8 cellular contexts compared by ENCODE assay signal in genomic region chrX:21798677-21799219, GRCh38. TPM values are rescaled to one million over a fixed set of nuclear protein-coding genes. Genes with fewer than 3 reads are reported as not detected.
A peak's percentile ranks its signal among the peaks of the same experiment; 100 is the strongest.
DNase-seq lines count a peak whose midpoint lies in the region; ATAC-seq, FAIRE-seq and TF ChIP-seq lines count a peak whose summit lies in the region.

No MANE protein-coding gene starts in this region.

- intact Hi-C loops in K562 (cut with micrococcal nuclease) (no loop called here), pancreas (cut with DNase I) (no loop called here), Caco-2 (cut with micrococcal nuclease; ENCODE audit: unreplicated experiment) (no loop called here)

- no peaks in the 10 kb centered on the region for H3K27me3 Mint-ChIP-seq in Caco-2 (ENCODE audit: insufficient read depth, unreplicated experiment)

- no peak for TF ChIP-seq EP300 in K562 (IDR thresholded peaks at IDR 0.05; ENCODE audit: low read length)

- no peaks in the 10 kb centered on the region for H3K9me3 ChIP-seq in K562 (replicated peaks; ENCODE audit: control insufficient read depth, insufficient read depth, low read depth, low read length)
- no peaks in the 10 kb centered on the region for H3K9me3 ChIP-seq in pancreas
- no peaks in the 10 kb centered on the region for H3K9me3 ChIP-seq in Caco-2

- H4K20me1 ChIP-seq in K562 (replicated peaks; ENCODE audit: control insufficient read depth, insufficient read depth, low read length): no peaks in the 10 kb centered on the region

- no peak overlapping the region for H3K27ac Mint-ChIP-seq in Caco-2 (ENCODE audit: unreplicated experiment)

- H3K4me1 Mint-ChIP-seq in Caco-2 (ENCODE audit: low read depth, unreplicated experiment): no peaks in the 10 kb centered on the region

- H3K9me3 Mint-ChIP-seq in Caco-2 (ENCODE audit: unreplicated experiment): no peaks in the 10 kb centered on the region

- CTCF ChIA-PET in K562 (lab: Yijun Ruan, JAX; ENCODE audit: low intra/inter-chr PET ratio): no interaction called here
- CTCF ChIA-PET in Caco-2 (lab: Charles Lee): no interaction called here

- no peak for TF ChIP-seq POLR2A in K562 (conservative IDR thresholded peaks at IDR 0.05)

- POLR2A ChIA-PET in K562 (lab: Yijun Ruan, JAX): no interaction called here
- POLR2A ChIA-PET in Caco-2 (lab: Charles Lee): no interaction called here

- H3K9me1 ChIP-seq in K562 (ENCODE audit: control insufficient read depth, insufficient read depth, low read length): no peaks in the 10 kb centered on the region

- H3K27ac ChIP-seq in K562 (ENCODE audit: extremely low read depth, low read depth, low read length): no peak overlapping the region
- peak overlapping the region in 2 of 4 donors; percentile 21 to 42 for H3K27ac ChIP-seq in pancreas

- TF ChIP-seq CTCF in K562 (IDR thresholded peaks at IDR 0.05 in 2 of 3, conservative IDR thresholded peaks at IDR 0.05 in 1 of 3; ENCODE audit: insufficient read depth in 2 of 3, low read depth in 1 of 3, low read length in 3 of 3) (no peak), pancreas (IDR thresholded peaks at IDR 0.05) (no peak), Caco-2 (IDR thresholded peaks at IDR 0.05; ENCODE audit: insufficient read depth in 1 of 2, low read depth in 1 of 2, low read length in 1 of 2, severe bottlenecking in 1 of 2, unreplicated experiment in 1 of 2) (no peak)

- no peak overlapping the region for H3K4me3 Mint-ChIP-seq in Caco-2 (ENCODE audit: unreplicated experiment)

- H3K36me3 ChIP-seq in K562 (ENCODE audit: control insufficient read depth, insufficient read depth, low read length) (no peaks in the 10 kb centered on the region), pancreas (no peaks in the 10 kb centered on the region), Caco-2 (ENCODE audit: control insufficient read depth, insufficient read depth, low read length) (no peaks in the 10 kb centered on the region)

- BruUV-seq in K562 (replicated peaks; lab: Mats Ljungman, UMichigan) (no TSS peak), Caco-2 (replicated peaks; lab: Mats Ljungman, UMichigan) (no TSS peak)

- no peak overlapping the region for H2AFZ ChIP-seq in K562 (ENCODE audit: low read depth, low read length)

- H3K4me3 ChIP-seq in K562: no peak overlapping the region
- no peak overlapping the region for H3K4me3 ChIP-seq in pancreas
- H3K4me3 ChIP-seq in Caco-2 (ENCODE audit: low read depth, low read length): no peak overlapping the region

- H3K4me2 ChIP-seq in K562 (ENCODE audit: insufficient read depth, low read length): no peak overlapping the region

- no peaks in the 10 kb centered on the region for H3K4me1 ChIP-seq in K562 (replicated peaks in 1 of 2; ENCODE audit: control insufficient read depth in 2 of 2, insufficient read depth in 2 of 2, low read length in 2 of 2)
- peaks cover 0 to 12% (median 7%) of the 10 kb centered on the region in 3 donors for H3K4me1 ChIP-seq in pancreas
- peaks cover 11% of the 10 kb centered on the region; the same call in 1 of the 2 replicates for H3K4me1 ChIP-seq in Caco-2

- DNase-seq in MV-4-11 (lab: John Stamatoyannopoulos, UW): peak; percentile 49
- DNase-seq in K562 (ENCODE audit: extremely low read depth in 1 of 4, low spot score in 3 of 4): no peak
- peak in 5 of 6 donors; percentile 58 to 75 (median 64) for DNase-seq in pancreas
- no peak for DNase-seq in stimulated activated CD4-positive, alpha-beta T cell treated with anti-CD3 and anti-CD28 coated beads, Interleukin-2, amount 100 ng/mL, for 48 hours
- DNase-seq in T-helper 2 cell: no peak
- no peak for DNase-seq in Caco-2

- WGBS in K562 (ENCODE audit: insufficient coverage, low coverage, missing lambda C conversion rate): 3% methylated on average over 5 of the region's 6 CpGs
- WGBS in pancreas, 2 donors: 13 to 20% methylated on average over 6 of the region's 6 CpGs

- H3K27me3 ChIP-seq in K562 (ENCODE audit: control insufficient read depth in 2 of 2, insufficient read depth in 2 of 2, low read length in 2 of 2): no peaks in the 10 kb centered on the region
- H3K27me3 ChIP-seq in pancreas: no peaks in the 10 kb centered on the region
- no peaks in the 10 kb centered on the region for H3K27me3 ChIP-seq in Caco-2 (replicated peaks; ENCODE audit: control insufficient read depth, insufficient read depth, low read length)

- H3K36me3 Mint-ChIP-seq in Caco-2 (ENCODE audit: insufficient read depth, unreplicated experiment): no peaks in the 10 kb centered on the region

- FAIRE-seq in K562 (lab: Jason Lieb, UNC) (no peak), pancreas (lab: Jason Lieb, UNC) (no peak)

- in situ Hi-C loops in K562 (cut with MboI): no loop called here

- ATAC-seq in GM19351 (IDR thresholded peaks at IDR 0.05; ENCODE audit: unreplicated experiment): peak; percentile 97
- ATAC-seq in K562: no peak
- ATAC-seq in pancreas: peak; percentile 81 to 92 (median 90)
- ATAC-seq in GM21515 (IDR thresholded peaks at IDR 0.05; ENCODE audit: unreplicated experiment): no peak

- no peaks in the 10 kb centered on the region for H3K79me2 ChIP-seq in K562 (ENCODE audit: control insufficient read depth, insufficient read depth, low read length)

- no peak overlapping the region for H3K9ac ChIP-seq in K562 (ENCODE audit: insufficient read depth in 1 of 2, low read depth in 2 of 2, low read length in 2 of 2)

- no peak for TF ChIP-seq RAD21 in K562 (CRISPR knock-in tag; conservative IDR thresholded peaks at IDR 0.05 in 1 of 2, IDR thresholded peaks at IDR 0.05 in 1 of 2)

TF ChIP-seq in K562, 482 proteins besides CTCF, POLR2A, EP300 and RAD21 (continues in another document):
- TF ChIP-seq ZBTB8A (IDR thresholded peaks at IDR 0.05; ENCODE audit: partially characterized antibody): no peak

RNA-seq across cellular contexts. Expression of gene MBTPS2, which starts 40.7 kb away (rescaled TPM):
- total RNA-seq in K562 (2011; cell fraction: chromatin; rRNA removed; ENCODE audit: low replicate concordance): 13.0 and 22.6 TPM in 2 replicates
- total RNA-seq in K562 (2011; cell fraction: nucleolus; rRNA removed): 12.0 and 14.2 TPM in 2 replicates
- total RNA-seq in K562 (2011; cell fraction: nucleoplasm; rRNA removed): 21.8 and 31.3 TPM in 2 replicates
- total RNA-seq in K562 (2014; rRNA removed) (2.3 and 3.2 TPM in 2 replicates), K562 (2014; rRNA removed; fragmentation: Illumina TruSeq; extraction: Trizol) (3.1 and 4.1 TPM in 2 replicates), K562 (2015; rRNA removed; fragmentation: Illumina TruSeq; extraction: Trizol) (2.5 and 2.7 TPM in 2 replicates), K562 (2021) (9.6 and 10.4 TPM in 2 replicates), pancreas (1 to 10 TPM; 5.2 to 8.7 (median 7.8) TPM), Caco-2 (2022) (21.7 and 22.0 TPM in 2 replicates)
- polyA plus RNA-seq in K562 (2011; rRNA removed) (13.4 and 18.7 TPM in 2 replicates), K562 (2014; fragmentation: Illumina TruSeq; extraction: Trizol) (8.9 and 10.4 TPM in 2 replicates), K562 (2014; fragmentation: Nextera tagmentation; extraction: Ambion mirVana) (1 to 10 TPM; 3.9 to 4.0 TPM), K562 (2014; rRNA removed) (7.5 and 12.0 TPM in 2 replicates), pancreas (1 to 10 TPM; 1.1 to 3.7 TPM)
- 5.2 and 10.0 TPM in 2 replicates for polyA plus RNA-seq in K562 (2011; cell fraction: cytosol; rRNA removed)
- polyA plus RNA-seq in K562 (2011; cell fraction: nucleus; rRNA removed): 7.0 and 7.8 TPM in 2 replicates
- polyA plus RNA-seq in K562 (2012): 7.7 and 11.1 TPM in 2 replicates
- polyA minus RNA-seq in K562 (2011; rRNA and poly(A)+ RNA removed): 27.8 and 31.6 TPM in 2 replicates
- polyA minus RNA-seq in K562 (2011; cell fraction: cytosol; rRNA and poly(A)+ RNA removed): 7.1 and 8.5 TPM in 2 replicates
- 5.9 and 9.3 TPM in 2 replicates for polyA minus RNA-seq in K562 (2011; cell fraction: nucleus; rRNA and poly(A)+ RNA removed)

RNA-seq across cellular contexts. Expression of gene SMPX, which starts 40.8 kb away (rescaled TPM):
- total RNA-seq in K562 (2011; cell fraction: chromatin; rRNA removed; ENCODE audit: low replicate concordance): not detected in 2 replicates
- not detected in 2 replicates for total RNA-seq in K562 (2011; cell fraction: nucleolus; rRNA removed)
- not detected in 2 replicates for total RNA-seq in K562 (2011; cell fraction: nucleoplasm; rRNA removed)
- not detected in 2 replicates for total RNA-seq in K562 (2014; rRNA removed)
- not detected in 2 replicates for total RNA-seq in K562 (2014; rRNA removed; fragmentation: Illumina TruSeq; extraction: Trizol)
- not detected in 2 replicates for total RNA-seq in K562 (2015; rRNA removed; fragmentation: Illumina TruSeq; extraction: Trizol)
- total RNA-seq in K562 (2021): not detected in 2 replicates
- not detected in 2 replicates for polyA plus RNA-seq in K562 (2011; rRNA removed)
- polyA plus RNA-seq in K562 (2011; cell fraction: cytosol; rRNA removed): not detected in 2 replicates
- polyA plus RNA-seq in K562 (2011; cell fraction: nucleus; rRNA removed): not detected in 2 replicates
- polyA plus RNA-seq in K562 (2012): not detected in 2 replicates
- polyA plus RNA-seq in K562 (2014; fragmentation: Illumina TruSeq; extraction: Trizol): not detected in 2 replicates
- not detected for polyA plus RNA-seq in K562 (2014; fragmentation: Nextera tagmentation; extraction: Ambion mirVana)
- not detected in 2 replicates for polyA plus RNA-seq in K562 (2014; rRNA removed)
- polyA minus RNA-seq in K562 (2011; rRNA and poly(A)+ RNA removed): not detected in 2 replicates
- polyA minus RNA-seq in K562 (2011; cell fraction: cytosol; rRNA and poly(A)+ RNA removed): not detected in 2 replicates
- polyA minus RNA-seq in K562 (2011; cell fraction: nucleus; rRNA and poly(A)+ RNA removed): not detected in 2 replicates
- total RNA-seq in pancreas: under 1 TPM in 1 of 6 donors, not detected in 5; 0.28 TPM
- under 1 TPM in 1 of 2 donors, not detected in 1; 0.09 TPM for polyA plus RNA-seq in pancreas
- total RNA-seq in Caco-2 (2022): 2.7 and 2.9 TPM in 2 replicates

RNA-seq across cellular contexts. Expression of gene YY2, which starts 57.0 kb away (rescaled TPM):
- 1.4 and 6.4 TPM in 2 replicates for total RNA-seq in K562 (2011; cell fraction: chromatin; rRNA removed; ENCODE audit: low replicate concordance)
- total RNA-seq in K562 (2011; cell fraction: nucleolus; rRNA removed): 1.2 and 2.0 TPM in 2 replicates
- 4.2 and 7.0 TPM in 2 replicates for total RNA-seq in K562 (2011; cell fraction: nucleoplasm; rRNA removed)
- total RNA-seq in K562 (2014; rRNA removed) (1.0 TPM in 2 replicates), K562 (2014; rRNA removed; fragmentation: Illumina TruSeq; extraction: Trizol) (1.0 and 1.3 TPM in 2 replicates), K562 (2015; rRNA removed; fragmentation: Illumina TruSeq; extraction: Trizol) (1.0 and 1.2 TPM in 2 replicates), K562 (2021) (2.2 TPM in 2 replicates), pancreas (1 to 10 TPM in 1 of 6 donors, under 1 TPM in 5; 0.56 to 1.0 (median 0.81) TPM), Caco-2 (2022) (3.7 and 3.9 TPM in 2 replicates)
- polyA plus RNA-seq in K562 (2011; rRNA removed) (1.1 and 1.2 TPM in 2 replicates), K562 (2014; fragmentation: Illumina TruSeq; extraction: Trizol) (1.9 and 2.4 TPM in 2 replicates), K562 (2014; fragmentation: Nextera tagmentation; extraction: Ambion mirVana) (under 1 TPM; 0.77 to 0.87 TPM), K562 (2014; rRNA removed) (0.53 and 1.7 TPM in 2 replicates), pancreas (under 1 TPM; 0.85 to 0.99 TPM)
- 1.0 and 1.3 TPM in 2 replicates for polyA plus RNA-seq in K562 (2011; cell fraction: cytosol; rRNA removed)
- polyA plus RNA-seq in K562 (2011; cell fraction: nucleus; rRNA removed): 1.1 and 1.9 TPM in 2 replicates
- 2.0 and 2.3 TPM in 2 replicates for polyA plus RNA-seq in K562 (2012)
- polyA minus RNA-seq in K562 (2011; rRNA and poly(A)+ RNA removed): 1.7 and 1.9 TPM in 2 replicates
- 1.0 and 1.6 TPM in 2 replicates for polyA minus RNA-seq in K562 (2011; cell fraction: cytosol; rRNA and poly(A)+ RNA removed)
- 1.1 and 1.8 TPM in 2 replicates for polyA minus RNA-seq in K562 (2011; cell fraction: nucleus; rRNA and poly(A)+ RNA removed)

Comparison
In these comparisons a context has a peak if more than half of its experiments do, and no peak if none do; other contexts are left out.
1. ATAC-seq: peak in GM19351 (single experiment) and pancreas (4 of 4); none in K562 (single experiment) and GM21515 (single experiment).
2. DNase-seq: peak in MV-4-11 (single experiment) and pancreas (5 of 6); none in K562 (0 of 4), stimulated activated CD4-positive, alpha-beta T cell treated with anti-CD3 and anti-CD28 coated beads, Interleukin-2, amount 100 ng/mL, for 48 hours (0 of 2), T-helper 2 cell (0 of 5) and Caco-2 (0 of 2).